In the genomic region with DNA sequence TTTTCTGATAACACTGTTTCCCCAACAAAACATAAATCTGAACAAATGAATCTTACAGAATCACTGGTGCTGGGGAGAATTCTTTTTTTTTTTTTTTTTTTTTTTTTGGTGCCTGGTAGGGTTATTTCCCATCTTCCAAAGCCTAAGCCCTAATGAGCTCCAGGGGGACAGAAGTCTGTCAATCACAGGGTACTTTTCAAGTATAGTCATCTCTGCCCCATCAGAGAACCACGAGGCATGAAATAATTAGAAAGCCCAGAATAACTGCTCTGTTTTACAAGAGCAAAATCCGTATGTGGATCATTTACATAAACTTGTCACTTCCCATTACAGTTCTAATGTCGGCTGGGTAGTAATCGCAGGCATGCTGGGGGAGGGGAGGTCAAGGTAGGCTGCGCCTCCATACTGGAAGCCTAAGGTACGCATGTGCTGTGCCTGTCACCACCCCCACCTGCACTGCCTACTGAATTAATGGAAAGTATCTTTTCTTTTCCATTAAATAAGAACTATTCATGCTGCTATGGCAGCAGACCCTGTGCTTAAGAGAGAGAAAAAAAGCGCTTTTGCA, we compare ENCODE assay signal across 20 cellular contexts.
DNase-seq lines count a peak whose midpoint lies in the region; ATAC-seq and TF ChIP-seq lines count a peak whose summit lies in the region.
"Had no signal": no experiment of that assay in that cellular context is flagged by ENCODE, and none has a peak within 500 bp of the region (broad histone marks: within the 10 kb centered on the region; RNA-seq: fewer than 3 reads in every experiment).

No MANE protein-coding gene starts in this region.

- no peaks in the 10 kb centered on the region for H3K27me3 Mint-ChIP-seq in brain
- H3K27me3 Mint-ChIP-seq: B cell had no signal

- no peaks in the 10 kb centered on the region for H3K9me3 Mint-ChIP-seq in brain

- H3K4me3 ChIP-seq in retinal pigment epithelial cell (ENCODE audit: low read length) = peak overlapping the region; percentile 6
- H3K4me3 ChIP-seq: MG63, SJSA1 had no signal

- H3K27ac Mint-ChIP-seq in brain = peak overlapping the region in 2 of 5 experiments; percentile 78 to 81
- H3K27ac Mint-ChIP-seq: B cell, CD14-positive monocyte had no signal

- ATAC-seq in GM18868 (IDR thresholded peaks at IDR 0.05; ENCODE audit: unreplicated experiment) (peak; percentile 57), HG02763 (IDR thresholded peaks at IDR 0.05; ENCODE audit: unreplicated experiment) (no peak)
- ATAC-seq: Right ventricle myocardium inferior had no signal

- peaks cover 52% of the 10 kb centered on the region for H3K4me1 Mint-ChIP-seq in brain
- H3K4me1 Mint-ChIP-seq: B cell, CD14-positive monocyte had no signal

- peak overlapping the region in 4 of 5 experiments; percentile 18 to 52 (median 32) for H3K4me3 Mint-ChIP-seq in brain
- H3K4me3 Mint-ChIP-seq: B cell, CD14-positive monocyte had no signal

- TF ChIP-seq CTCF in brain (conservative IDR thresholded peaks at IDR 0.05) (no peak), retinal pigment epithelial cell (conservative IDR thresholded peaks at IDR 0.05; ENCODE audit: low read depth, low read length) (no peak)

- no peaks in the 10 kb centered on the region for H3K36me3 Mint-ChIP-seq in brain
- H3K36me3 Mint-ChIP-seq: CD14-positive monocyte had no signal

- DNase-seq in iPS-NIHi11 (ENCODE audit: low spot score) = peak; percentile 13
- DNase-seq in retinal pigment epithelial cell (ENCODE audit: low read depth) = no peak
- no peak for DNase-seq in stimulated activated naive CD4-positive, alpha-beta T cell (lab: John Stamatoyannopoulos, UW)
- no peak for DNase-seq in NCI-H1417 treated with DMSO at 0.1 percent for 48 hours (lab: John Stamatoyannopoulos, UW)
- DNase-seq: DMS53, EL, GF-D8, GOT3, MG63, NCI-H187 treated with DMSO at 0.1 percent for 48 hours, NCI-H2107, NCI-H446 treated with DMSO at 0.1 percent for 48 hours, NCI-H526 treated with DMSO at 0.1 percent for 48 hours had no signal
